Comparison of ENCODE assay signal across 16 cellular contexts in genomic region chr12:54579258-54579657, GRCh38. TPM values are rescaled to one million over a fixed set of nuclear protein-coding genes. Genes with fewer than 3 reads are reported as not detected.
DNase-seq lines count a peak whose midpoint lies in the region; ATAC-seq lines count a peak whose summit lies in the region.
"Had no signal": no experiment of that assay in that cellular context is flagged by ENCODE, and none has a peak within 500 bp of the region (broad histone marks: within the 10 kb centered on the region; RNA-seq: fewer than 3 reads in every experiment).

No MANE protein-coding gene starts in this region.

- no peak overlapping the region for H3K27ac ChIP-seq in aorta (ENCODE audit: low read depth in 1 of 2, low read length in 2 of 2)
- H3K27ac ChIP-seq: neutrophil had no signal

- intact Hi-C loops in head of caudate nucleus (cut with DNase I) (no loop called here), aorta (cut with DNase I) (no loop called here)

- H3K36me3 ChIP-seq in aorta (ENCODE audit: control insufficient read depth in 1 of 2, insufficient read depth in 2 of 2, low read length in 1 of 2), result peaks cover 0 to 5% of the 10 kb centered on the region in 2 donors

- no peak overlapping the region for H3K4me3 ChIP-seq in aorta (ENCODE audit: low read length in 2 of 2)

- no peaks in the 10 kb centered on the region for H3K27me3 ChIP-seq in aorta (ENCODE audit: control insufficient read depth in 1 of 2, insufficient read depth in 2 of 2, low read length in 1 of 2)

- DNase-seq in head of caudate nucleus (peak in 24 of 42 donors; percentile 25 to 73 (median 54)), activated gamma-delta T cell treated with Interleukin-2 at 50 U/mL for 16 hours (no peak), aorta (no peak), foreskin melanocyte (no peak)

- 48 to 52% methylated on average over 4 of the region's 4 CpGs for WGBS in aorta, 2 donors

- no peaks in the 10 kb centered on the region for H3K9me3 ChIP-seq in aorta (ENCODE audit: control insufficient read depth, low read length)
- H3K9me3 ChIP-seq: neutrophil had no signal

- peak; percentile 22 for ATAC-seq in GM18870 (IDR thresholded peaks at IDR 0.05; ENCODE audit: unreplicated experiment)
- peak; percentile 15 for ATAC-seq in GM21576 (IDR thresholded peaks at IDR 0.05; ENCODE audit: unreplicated experiment)
- peak; percentile 19 for ATAC-seq in HG03442 (IDR thresholded peaks at IDR 0.05; ENCODE audit: unreplicated experiment)
- ATAC-seq in aorta (ENCODE audit: low FRiP score), result no peak
- ATAC-seq in GM21367 (IDR thresholded peaks at IDR 0.05; ENCODE audit: unreplicated experiment), result no peak

- H3K4me1 ChIP-seq in aorta (ENCODE audit: control insufficient read depth in 1 of 2, insufficient read depth in 2 of 2, low read length in 2 of 2), result no peaks in the 10 kb centered on the region

RNA-seq across cellular contexts. Expression of gene PPP1R1A, which starts 9.2 kb away (rescaled TPM):
- 10 to 100 TPM in 1 of 2 donors, 1 to 10 TPM in 1; 9.0 to 13.6 TPM for total RNA-seq in aorta
- 10 to 100 TPM in 1 of 2 donors, 1 to 10 TPM in 1; 4.7 to 15.8 TPM for polyA plus RNA-seq in aorta
- total RNA-seq: activated T-helper 2 cell treated with anti-CD3 and anti-CD28 coated beads, Interferon-gamma antibody, Interleukin-2, Interleukin-4, amounts not matched to agents 10 μg/mL and 5 μg/mL and 100 μg/mL, durations not matched to agents 14 hours and 24 hours and 36 hours; CD4-positive, CD25-positive, alpha-beta regulatory T cell; fibroblast of lung; lung microvascular endothelial cell; T-cell had no signal
- polyA plus RNA-seq: CD4-positive, CD25-positive, alpha-beta regulatory T cell; fibroblast of lung had no signal

RNA-seq across cellular contexts. Expression of gene PDE1B, which starts 29.9 kb away (rescaled TPM):
- total RNA-seq in aorta, result 10 to 100 TPM; 23.1 to 63.4 TPM
- polyA plus RNA-seq in aorta, result 10 to 100 TPM in 1 of 2 donors, 1 to 10 TPM in 1; 6.6 to 38.6 TPM
- total RNA-seq: dermis blood vessel endothelial cell, fibroblast of lung, lung microvascular endothelial cell had no signal
- polyA plus RNA-seq: fibroblast of lung had no signal

RNA-seq across cellular contexts. Expression of gene LACRT, which starts 55.4 kb away (rescaled TPM):
- total RNA-seq in aorta, result not detected
- not detected for polyA plus RNA-seq in aorta
- total RNA-seq: activated T-helper 2 cell treated with anti-CD3 and anti-CD28 coated beads, Interferon-gamma antibody, Interleukin-2, Interleukin-4, amounts not matched to agents 10 μg/mL and 5 μg/mL and 100 μg/mL, durations not matched to agents 14 hours and 24 hours and 36 hours; CD4-positive, CD25-positive, alpha-beta regulatory T cell; dermis blood vessel endothelial cell; fibroblast of lung; lung microvascular endothelial cell; skeletal muscle tissue; T-cell had no signal
- polyA plus RNA-seq: CD4-positive, CD25-positive, alpha-beta regulatory T cell; fibroblast of lung had no signal

Comparison
In these comparisons a context has a peak if more than half of its experiments do, and no peak if none do; other contexts are left out.
1. ATAC-seq: peak in GM18870 (single experiment), GM21576 (single experiment) and HG03442 (single experiment); none in aorta (single experiment) and GM21367 (single experiment).
2. DNase-seq: peak in head of caudate nucleus (24 of 42); none in activated gamma-delta T cell treated with Interleukin-2 at 50 U/mL for 16 hours (single experiment), aorta (0 of 2) and foreskin melanocyte (single experiment).